In genomic region chr2:140122001-140122400, GRCh38 we compare ENCODE assay signal across 2 cellular contexts.
A peak's percentile ranks its signal among the peaks of the same experiment; 100 is the strongest.
TF ChIP-seq lines count a peak whose summit lies in the region.

No MANE protein-coding gene starts in this region.

TF ChIP-seq in GM23338, 12 proteins besides CTCF, POLR2A, EP300 and RAD21:
- no peak for TF ChIP-seq ZNF114 (CRISPR knock-in tag; IDR thresholded peaks at IDR 0.05)
- TF ChIP-seq, protein P1, sequence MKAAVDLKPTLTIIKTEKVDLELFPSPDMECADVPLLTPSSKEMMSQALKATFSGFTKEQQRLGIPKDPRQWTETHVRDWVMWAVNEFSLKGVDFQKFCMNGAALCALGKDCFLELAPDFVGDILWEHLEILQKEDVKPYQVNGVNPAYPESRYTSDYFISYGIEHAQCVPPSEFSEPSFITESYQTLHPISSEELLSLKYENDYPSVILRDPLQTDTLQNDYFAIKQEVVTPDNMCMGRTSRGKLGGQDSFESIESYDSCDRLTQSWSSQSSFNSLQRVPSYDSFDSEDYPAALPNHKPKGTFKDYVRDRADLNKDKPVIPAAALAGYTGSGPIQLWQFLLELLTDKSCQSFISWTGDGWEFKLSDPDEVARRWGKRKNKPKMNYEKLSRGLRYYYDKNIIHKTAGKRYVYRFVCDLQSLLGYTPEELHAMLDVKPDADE (IDR thresholded peaks at IDR 0.05) = no peak
- no peak for TF ChIP-seq CREB1 (CRISPR knock-in tag; IDR thresholded peaks at IDR 0.05; ENCODE audit: low read depth)
- TF ChIP-seq EZH2phosphoT487 (IDR thresholded peaks at IDR 0.05; ENCODE audit: unreplicated experiment) = no peak

TF ChIP-seq in SK-N-SH, 30 proteins besides CTCF, POLR2A, EP300 and RAD21:
- TF ChIP-seq MXI1 (IDR thresholded peaks at IDR 0.05; ENCODE audit: low read depth, low read length) (no peak), TCF12 (IDR thresholded peaks at IDR 0.05) (peak; percentile 27; the same call in 1 of the 2 replicates), IRF3 (IDR thresholded peaks at IDR 0.05; ENCODE audit: low read depth, low read length) (no peak), ELF1 (IDR thresholded peaks at IDR 0.05) (no peak), RFX5 (IDR thresholded peaks at IDR 0.05; ENCODE audit: low read length) (no peak), JUND (IDR thresholded peaks at IDR 0.05) (peak; percentile 27; the same call in 1 of the 2 replicates), EZH2phosphoT487 (IDR thresholded peaks at IDR 0.05; ENCODE audit: borderline replicate concordance, low read depth) (no peak), CHD2 (IDR thresholded peaks at IDR 0.05; ENCODE audit: low read length, partially characterized antibody) (no peak), GATA2 (CRISPR knock-in tag; IDR thresholded peaks at IDR 0.05) (no peak), FOSL2 (IDR thresholded peaks at IDR 0.05; ENCODE audit: borderline replicate concordance, low read depth) (peak; percentile 25; the same call in 1 of the 2 replicates), TEAD4 (IDR thresholded peaks at IDR 0.05; ENCODE audit: borderline replicate concordance, insufficient read depth) (no peak)
- TF ChIP-seq, protein P2, sequence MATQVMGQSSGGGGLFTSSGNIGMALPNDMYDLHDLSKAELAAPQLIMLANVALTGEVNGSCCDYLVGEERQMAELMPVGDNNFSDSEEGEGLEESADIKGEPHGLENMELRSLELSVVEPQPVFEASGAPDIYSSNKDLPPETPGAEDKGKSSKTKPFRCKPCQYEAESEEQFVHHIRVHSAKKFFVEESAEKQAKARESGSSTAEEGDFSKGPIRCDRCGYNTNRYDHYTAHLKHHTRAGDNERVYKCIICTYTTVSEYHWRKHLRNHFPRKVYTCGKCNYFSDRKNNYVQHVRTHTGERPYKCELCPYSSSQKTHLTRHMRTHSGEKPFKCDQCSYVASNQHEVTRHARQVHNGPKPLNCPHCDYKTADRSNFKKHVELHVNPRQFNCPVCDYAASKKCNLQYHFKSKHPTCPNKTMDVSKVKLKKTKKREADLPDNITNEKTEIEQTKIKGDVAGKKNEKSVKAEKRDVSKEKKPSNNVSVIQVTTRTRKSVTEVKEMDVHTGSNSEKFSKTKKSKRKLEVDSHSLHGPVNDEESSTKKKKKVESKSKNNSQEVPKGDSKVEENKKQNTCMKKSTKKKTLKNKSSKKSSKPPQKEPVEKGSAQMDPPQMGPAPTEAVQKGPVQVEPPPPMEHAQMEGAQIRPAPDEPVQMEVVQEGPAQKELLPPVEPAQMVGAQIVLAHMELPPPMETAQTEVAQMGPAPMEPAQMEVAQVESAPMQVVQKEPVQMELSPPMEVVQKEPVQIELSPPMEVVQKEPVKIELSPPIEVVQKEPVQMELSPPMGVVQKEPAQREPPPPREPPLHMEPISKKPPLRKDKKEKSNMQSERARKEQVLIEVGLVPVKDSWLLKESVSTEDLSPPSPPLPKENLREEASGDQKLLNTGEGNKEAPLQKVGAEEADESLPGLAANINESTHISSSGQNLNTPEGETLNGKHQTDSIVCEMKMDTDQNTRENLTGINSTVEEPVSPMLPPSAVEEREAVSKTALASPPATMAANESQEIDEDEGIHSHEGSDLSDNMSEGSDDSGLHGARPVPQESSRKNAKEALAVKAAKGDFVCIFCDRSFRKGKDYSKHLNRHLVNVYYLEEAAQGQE (IDR thresholded peaks at IDR 0.05; ENCODE audit: low read depth, low read length) = no peak
- TF ChIP-seq, protein P3, sequence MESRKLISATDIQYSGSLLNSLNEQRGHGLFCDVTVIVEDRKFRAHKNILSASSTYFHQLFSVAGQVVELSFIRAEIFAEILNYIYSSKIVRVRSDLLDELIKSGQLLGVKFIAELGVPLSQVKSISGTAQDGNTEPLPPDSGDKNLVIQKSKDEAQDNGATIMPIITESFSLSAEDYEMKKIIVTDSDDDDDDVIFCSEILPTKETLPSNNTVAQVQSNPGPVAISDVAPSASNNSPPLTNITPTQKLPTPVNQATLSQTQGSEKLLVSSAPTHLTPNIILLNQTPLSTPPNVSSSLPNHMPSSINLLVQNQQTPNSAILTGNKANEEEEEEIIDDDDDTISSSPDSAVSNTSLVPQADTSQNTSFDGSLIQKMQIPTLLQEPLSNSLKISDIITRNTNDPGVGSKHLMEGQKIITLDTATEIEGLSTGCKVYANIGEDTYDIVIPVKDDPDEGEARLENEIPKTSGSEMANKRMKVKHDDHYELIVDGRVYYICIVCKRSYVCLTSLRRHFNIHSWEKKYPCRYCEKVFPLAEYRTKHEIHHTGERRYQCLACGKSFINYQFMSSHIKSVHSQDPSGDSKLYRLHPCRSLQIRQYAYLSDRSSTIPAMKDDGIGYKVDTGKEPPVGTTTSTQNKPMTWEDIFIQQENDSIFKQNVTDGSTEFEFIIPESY (IDR thresholded peaks at IDR 0.05; ENCODE audit: borderline replicate concordance, low read depth) = no peak
- TF ChIP-seq, protein P4, sequence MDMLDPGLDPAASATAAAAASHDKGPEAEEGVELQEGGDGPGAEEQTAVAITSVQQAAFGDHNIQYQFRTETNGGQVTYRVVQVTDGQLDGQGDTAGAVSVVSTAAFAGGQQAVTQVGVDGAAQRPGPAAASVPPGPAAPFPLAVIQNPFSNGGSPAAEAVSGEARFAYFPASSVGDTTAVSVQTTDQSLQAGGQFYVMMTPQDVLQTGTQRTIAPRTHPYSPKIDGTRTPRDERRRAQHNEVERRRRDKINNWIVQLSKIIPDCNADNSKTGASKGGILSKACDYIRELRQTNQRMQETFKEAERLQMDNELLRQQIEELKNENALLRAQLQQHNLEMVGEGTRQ (IDR thresholded peaks at IDR 0.05; ENCODE audit: borderline replicate concordance, low read depth, low read length) = no peak
- TF ChIP-seq, protein P5, sequence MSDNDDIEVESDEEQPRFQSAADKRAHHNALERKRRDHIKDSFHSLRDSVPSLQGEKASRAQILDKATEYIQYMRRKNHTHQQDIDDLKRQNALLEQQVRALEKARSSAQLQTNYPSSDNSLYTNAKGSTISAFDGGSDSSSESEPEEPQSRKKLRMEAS (IDR thresholded peaks at IDR 0.05; ENCODE audit: low read depth) = no peak
